ENCODE assay signal across 2 cellular contexts in genomic region chr1:109530457-109531204, GRCh38.
A peak's percentile ranks its signal among the peaks of the same experiment; 100 is the strongest.
TF ChIP-seq lines count a peak whose summit lies in the region.

No MANE protein-coding gene starts in this region.

TF ChIP-seq in HEK293, 187 proteins besides CTCF, POLR2A, EP300 and RAD21:
- TF ChIP-seq ZNF670 (tag by site-specific recombination; IDR thresholded peaks at IDR 0.05; ENCODE audit: low read depth) (no peak), ZNF366 (tag by site-specific recombination; conservative IDR thresholded peaks at IDR 0.05) (0 out of 2 replicates have a peak, but pooled peaks have one; percentile 16), ZNF394 (tag by site-specific recombination; IDR thresholded peaks at IDR 0.05; ENCODE audit: borderline replicate concordance) (no peak), PRDM1 (tag by site-specific recombination; IDR thresholded peaks at IDR 0.05) (peak; percentile 62; the same call in 1 of the 2 replicates), ZNF37A (tag by site-specific recombination; IDR thresholded peaks at IDR 0.05) (no peak), ZNF664 (tag by site-specific recombination; IDR thresholded peaks at IDR 0.05) (no peak), ZNF768 (tag by site-specific recombination; IDR thresholded peaks at IDR 0.05) (no peak), ZNF133 (tag by site-specific recombination; IDR thresholded peaks at IDR 0.05) (peak; percentile 68), KLF7 (tag by site-specific recombination; IDR thresholded peaks at IDR 0.05; ENCODE audit: borderline replicate concordance) (no peak)

TF ChIP-seq in K562, 482 proteins besides CTCF, POLR2A, EP300 and RAD21:
- TF ChIP-seq SPI1 (IDR thresholded peaks at IDR 0.05; ENCODE audit: borderline replicate concordance, low read depth, low read length): 0 out of 2 replicates have a peak, but pooled peaks have one; percentile 2
- TF ChIP-seq TGIF2 (CRISPR knock-in tag; IDR thresholded peaks at IDR 0.05): no peak
- no peak for TF ChIP-seq BCL6 (CRISPR knock-in tag; IDR thresholded peaks at IDR 0.05)
